22 cellular contexts compared by ENCODE assay signal in genomic region chr3:106810461-106810733, GRCh38.
"Had no signal": no experiment of that assay in that cellular context is flagged by ENCODE, and none has a peak within 500 bp of the region (broad histone marks: within the 10 kb centered on the region; RNA-seq: fewer than 3 reads in every experiment).

No MANE protein-coding gene starts in this region.

- H3K27me3 ChIP-seq: dorsolateral prefrontal cortex, foreskin keratinocyte, suprapubic skin, transverse colon, uterus had no signal

- H3K27ac Mint-ChIP-seq: activated CD4-positive, alpha-beta memory T cell treated with anti-CD3 and anti-CD28 coated beads for 36 hours; activated CD8-positive, alpha-beta memory T cell treated with anti-CD3 and anti-CD28 coated beads, Interleukin-2, amount 10 ng/mL, durations not matched to agents 7 days and 5 days; activated naive CD8-positive, alpha-beta T cell; natural killer cell; progenitor cell of endocrine pancreas had no signal

- DNase-seq: activated CD4-positive, alpha-beta memory T cell treated with anti-CD3 and anti-CD28 coated beads for 36 hours; activated CD8-positive, alpha-beta memory T cell treated with anti-CD3 and anti-CD28 coated beads, Interleukin-2, amount 10 ng/mL, durations not matched to agents 7 days and 5 days; amniotic stem cell; central memory CD4-positive, alpha-beta T cell; dorsolateral prefrontal cortex; foreskin keratinocyte; hypothalamus; mammary epithelial cell; natural killer cell; small intestine; stimulated activated CD4-positive, alpha-beta T cell treated with anti-CD3 and anti-CD28 coated beads, Interleukin-4, amount 100 ng/mL, for 1 hour; stimulated activated naive CD8-positive, alpha-beta T cell treated with anti-CD3 and anti-CD28 coated beads, Interleukin-15, amount 100 ng/mL, for 72 hours; SW 1271; T-helper 2 cell; transverse colon; uterus had no signal

- H3K4me3 ChIP-seq: dorsolateral prefrontal cortex, suprapubic skin, transverse colon, uterus had no signal

- H3K4me1 Mint-ChIP-seq: activated CD8-positive, alpha-beta memory T cell treated with anti-CD3 and anti-CD28 coated beads, Interleukin-2, amount 10 ng/mL, durations not matched to agents 7 days and 5 days; natural killer cell; stimulated activated naive CD8-positive, alpha-beta T cell treated with anti-CD3 and anti-CD28 coated beads, Interleukin-15, amount 100 ng/mL, for 72 hours had no signal

- H3K4me3 Mint-ChIP-seq: activated CD4-positive, alpha-beta memory T cell treated with anti-CD3 and anti-CD28 coated beads for 36 hours; activated CD8-positive, alpha-beta memory T cell treated with anti-CD3 and anti-CD28 coated beads, Interleukin-2, amount 10 ng/mL, durations not matched to agents 7 days and 5 days; activated naive CD8-positive, alpha-beta T cell; natural killer cell; stimulated activated naive CD8-positive, alpha-beta T cell treated with anti-CD3 and anti-CD28 coated beads, Interleukin-15, amount 100 ng/mL, for 72 hours had no signal

- H3K9me3 Mint-ChIP-seq: activated CD4-positive, alpha-beta memory T cell treated with anti-CD3 and anti-CD28 coated beads for 36 hours; stimulated activated naive CD8-positive, alpha-beta T cell treated with anti-CD3 and anti-CD28 coated beads, Interleukin-15, amount 100 ng/mL, for 72 hours had no signal

- H3K27ac ChIP-seq: epithelial cell of prostate, foreskin keratinocyte, suprapubic skin, transverse colon, uterus, VCaP had no signal

- H3K9me3 ChIP-seq: suprapubic skin, transverse colon, uterus had no signal

- H3K27me3 Mint-ChIP-seq: activated CD8-positive, alpha-beta memory T cell treated with anti-CD3 and anti-CD28 coated beads, Interleukin-2, amount 10 ng/mL, durations not matched to agents 7 days and 5 days; progenitor cell of endocrine pancreas had no signal

- H3K36me3 Mint-ChIP-seq: activated CD4-positive, alpha-beta memory T cell treated with anti-CD3 and anti-CD28 coated beads for 36 hours; activated CD8-positive, alpha-beta memory T cell treated with anti-CD3 and anti-CD28 coated beads, Interleukin-2, amount 10 ng/mL, durations not matched to agents 7 days and 5 days; activated naive CD8-positive, alpha-beta T cell; natural killer cell had no signal

- ATAC-seq: activated CD8-positive, alpha-beta memory T cell treated with anti-CD3 and anti-CD28 coated beads, Interleukin-2, amount 10 ng/mL, durations not matched to agents 7 days and 5 days; foreskin keratinocyte; left lobe of liver; natural killer cell; stimulated activated naive CD8-positive, alpha-beta T cell treated with anti-CD3 and anti-CD28 coated beads, Interleukin-15, amount 100 ng/mL, for 72 hours had no signal

- H3K4me1 ChIP-seq: suprapubic skin, transverse colon, uterus had no signal

- H3K36me3 ChIP-seq: suprapubic skin, transverse colon, uterus had no signal
